17 cellular contexts compared by ENCODE assay signal in the genomic region with DNA sequence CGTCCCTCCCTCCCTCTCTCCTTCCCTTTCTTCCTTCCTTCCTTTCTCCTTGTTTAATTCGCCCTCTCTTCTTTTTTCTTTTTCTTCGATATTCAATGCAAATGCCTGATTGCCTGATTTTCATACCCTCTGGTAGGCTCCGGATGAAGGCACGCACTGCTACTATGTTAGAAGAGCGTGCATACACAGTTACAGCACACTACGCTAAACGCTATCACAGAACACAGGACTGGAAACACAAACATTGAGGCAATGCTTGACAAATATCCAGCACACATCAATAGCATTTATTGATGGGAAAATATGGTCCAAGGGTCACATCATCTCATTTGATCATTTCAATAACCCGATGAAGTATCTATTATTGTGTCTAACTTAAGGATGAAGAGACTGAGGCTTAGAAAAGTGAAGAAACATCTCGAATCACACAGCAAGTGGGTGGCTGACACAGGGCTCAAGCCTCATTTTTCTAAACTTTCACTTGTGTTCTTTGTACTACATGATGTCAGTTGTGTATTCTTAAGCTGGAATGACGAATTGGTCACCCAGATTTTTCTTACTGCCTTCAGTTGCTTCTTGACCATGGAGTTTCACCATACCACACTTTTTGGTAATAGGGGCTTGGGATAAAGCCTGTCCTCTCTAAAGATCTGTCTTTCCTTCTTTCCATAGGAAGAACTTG.
DNase-seq lines count a peak whose midpoint lies in the region; ATAC-seq, FAIRE-seq and TF ChIP-seq lines count a peak whose summit lies in the region.
"Had no signal": no experiment of that assay in that cellular context is flagged by ENCODE, and none has a peak within 500 bp of the region (broad histone marks: within the 10 kb centered on the region; RNA-seq: fewer than 3 reads in every experiment).

No MANE protein-coding gene starts in this region.

- no peak for TF ChIP-seq CTCF in A673 (conservative IDR thresholded peaks at IDR 0.05; ENCODE audit: low read depth, low read length)
- TF ChIP-seq CTCF in astrocyte (IDR thresholded peaks at IDR 0.05; ENCODE audit: insufficient read depth, low read depth, low read length) = no peak
- no peak for TF ChIP-seq CTCF in sigmoid colon (IDR thresholded peaks at IDR 0.05)

- H3K9me3 ChIP-seq in A673 (ENCODE audit: low read depth, low read length, poor library complexity, severe bottlenecking) (no peaks in the 10 kb centered on the region), astrocyte (ENCODE audit: insufficient read depth, low read depth, low read length) (no peaks in the 10 kb centered on the region), right cardiac atrium (ENCODE audit: control insufficient read depth, low read length) (no peaks in the 10 kb centered on the region), sigmoid colon (no peaks in the 10 kb centered on the region)

- H4K20me1 ChIP-seq in astrocyte (ENCODE audit: insufficient read depth, low read length) = no peaks in the 10 kb centered on the region

- H3K9me3 Mint-ChIP-seq in astrocyte (ENCODE audit: unreplicated experiment) = peaks cover 5% of the 10 kb centered on the region
- H3K9me3 Mint-ChIP-seq: effector memory CD8-positive, alpha-beta T cell; stimulated activated naive B cell treated with anti-CD40 and anti-IgM and Interleukin-4, amounts not matched to agents 10 μg/mL and 1 μg/mL and 100 μg/mL, for 72 hours; T-helper 1 cell treated with Interleukin-12 subunit alpha and Interleukin-12 subunit beta and Interleukin-4 antibody, amounts not matched to agents 30 μg/mL and 1 μg/mL, for 36 hours had no signal

- H3K4me3 Mint-ChIP-seq in astrocyte (ENCODE audit: unreplicated experiment) = no peak overlapping the region
- H3K4me3 Mint-ChIP-seq: activated CD8-positive, alpha-beta T cell treated with anti-CD3 and anti-CD28 coated beads, Interleukin-2, amount 10 ng/mL, durations not matched to agents 7 days and 5 days; effector memory CD8-positive, alpha-beta T cell; stimulated activated naive B cell treated with anti-CD40 and anti-IgM and Interleukin-4, amounts not matched to agents 10 μg/mL and 1 μg/mL and 100 μg/mL, for 72 hours; T-helper 1 cell treated with Interleukin-12 subunit alpha and Interleukin-12 subunit beta and Interleukin-4 antibody, amounts not matched to agents 30 μg/mL and 1 μg/mL, for 36 hours had no signal

- no peak for TF ChIP-seq EP300 in sigmoid colon (IDR thresholded peaks at IDR 0.05)

- H3K27ac ChIP-seq in A673 (ENCODE audit: low read depth, low read length, poor library complexity, severe bottlenecking) (peak overlapping the region; percentile 44), astrocyte (ENCODE audit: low read depth, low read length) (peak overlapping the region; percentile 90), right cardiac atrium (ENCODE audit: low read length) (peak overlapping the region; percentile 89), sigmoid colon (peak overlapping the region; percentile 51 to 79 (median 63))

- H3K4me1 ChIP-seq in A673 (ENCODE audit: insufficient read depth, low read length, poor library complexity, severe bottlenecking) (peaks cover 26% of the 10 kb centered on the region), astrocyte (ENCODE audit: insufficient read depth, low read length) (peaks cover 23% of the 10 kb centered on the region), right cardiac atrium (ENCODE audit: control insufficient read depth, insufficient read depth, low read length) (peaks cover 13% of the 10 kb centered on the region), sigmoid colon (peaks cover 0 to 17% (median 14%) of the 10 kb centered on the region in 4 donors)

- H3K4me3 ChIP-seq in A673 (ENCODE audit: low read depth, low read length, poor library complexity, severe bottlenecking) (no peak overlapping the region), astrocyte (ENCODE audit: insufficient read depth, low read depth, low read length) (no peak overlapping the region), right cardiac atrium (ENCODE audit: low read length) (no peak overlapping the region), sigmoid colon (no peak overlapping the region)

- no peak for FAIRE-seq in astrocyte (lab: Jason Lieb, UNC)
- FAIRE-seq: GM12891 had no signal

- DNase-seq in A673 (ENCODE audit: low spot score) = no peak
- DNase-seq in astrocyte (ENCODE audit: low read depth) = no peak
- DNase-seq in right cardiac atrium = no peak
- DNase-seq in sigmoid colon = no peak
- no peak for DNase-seq in COR-L47 (lab: John Stamatoyannopoulos, UW)
- no peak for DNase-seq in retina
- no peak for DNase-seq in A172 (ENCODE audit: low spot score)
- DNase-seq: activated CD8-positive, alpha-beta T cell treated with anti-CD3 and anti-CD28 coated beads, Interleukin-2, amount 10 ng/mL, durations not matched to agents 7 days and 5 days; DMS79 treated with DMSO at 0.1 percent for 48 hours; effector memory CD8-positive, alpha-beta T cell; NCI-H1930; stimulated activated CD4-positive, alpha-beta T cell treated with anti-CD3 and anti-CD28 coated beads, Interleukin-1b, Interleukin-23, amount 100 ng/mL, for 48 hours; stimulated activated naive B cell treated with anti-CD40 and anti-IgM and Interleukin-4, amounts not matched to agents 10 μg/mL and 1 μg/mL and 100 μg/mL, for 72 hours had no signal

- POLR2A ChIA-PET in A673 (lab: Charles Lee; ENCODE audit: low non-redundant PET) = no interaction called here

- H3K36me3 Mint-ChIP-seq in astrocyte (ENCODE audit: low read depth, unreplicated experiment) = no peaks in the 10 kb centered on the region
- H3K36me3 Mint-ChIP-seq: stimulated activated naive B cell treated with anti-CD40 and anti-IgM and Interleukin-4, amounts not matched to agents 10 μg/mL and 1 μg/mL and 100 μg/mL, for 72 hours had no signal

- WGBS in right cardiac atrium = 70% methylated on average over 11 of the region's 11 CpGs
- WGBS in sigmoid colon, 2 donors = 80 to 89% methylated on average over 11 of the region's 11 CpGs

- no TSS peak for BruUV-seq in A673 (replicated peaks; lab: Mats Ljungman, UMichigan)

- no peaks in the 10 kb centered on the region for H3K27me3 Mint-ChIP-seq in astrocyte (ENCODE audit: low read depth, unreplicated experiment)

- peaks cover 21% of the 10 kb centered on the region for H3K4me1 Mint-ChIP-seq in astrocyte (ENCODE audit: low read depth, unreplicated experiment)

- intact Hi-C loops in A673 (cut with micrococcal nuclease; ENCODE audit: unreplicated experiment) = no loop called here
- intact Hi-C loops in right cardiac atrium (cut with DNase I) = loop anchor here in 2 of 4 donors (10.0 kb wide), 2 partner anchors 84 to 94 kb away; no protein-coding TSS in a partner anchor
- intact Hi-C loops in sigmoid colon (cut with DNase I) = loop anchor here (10.0 kb wide), 1 partner anchor 96 kb away; no protein-coding TSS in a partner anchor

- no peaks in the 10 kb centered on the region for H3K79me2 ChIP-seq in astrocyte (ENCODE audit: insufficient read depth, low read length)

- TF ChIP-seq POLR2A in sigmoid colon (IDR thresholded peaks at IDR 0.05) = no peak

- ATAC-seq in right cardiac atrium (peak; percentile 50 to 69), HG02852 (IDR thresholded peaks at IDR 0.05; ENCODE audit: unreplicated experiment) (no peak)
- ATAC-seq: activated CD8-positive, alpha-beta T cell treated with anti-CD3 and anti-CD28 coated beads, Interleukin-2, amount 10 ng/mL, durations not matched to agents 7 days and 5 days; effector memory CD8-positive, alpha-beta T cell had no signal

- H3K9ac ChIP-seq in astrocyte (ENCODE audit: low read length) = peak overlapping the region; percentile 61

- H3K27ac Mint-ChIP-seq in astrocyte (ENCODE audit: unreplicated experiment) = peak overlapping the region; percentile 96
- H3K27ac Mint-ChIP-seq: activated CD8-positive, alpha-beta T cell treated with anti-CD3 and anti-CD28 coated beads, Interleukin-2, amount 10 ng/mL, durations not matched to agents 7 days and 5 days; activated naive CD8-positive, alpha-beta T cell; effector memory CD8-positive, alpha-beta T cell; T-helper 1 cell treated with Interleukin-12 subunit alpha and Interleukin-12 subunit beta and Interleukin-4 antibody, amounts not matched to agents 30 μg/mL and 1 μg/mL, for 36 hours had no signal

- H3K4me2 ChIP-seq in astrocyte (ENCODE audit: low read length) = peak overlapping the region; percentile 68

- no peaks in the 10 kb centered on the region for H3K27me3 ChIP-seq in A673 (replicated peaks; ENCODE audit: insufficient read depth, low read depth, low read length, poor library complexity)
- H3K27me3 ChIP-seq in astrocyte (ENCODE audit: insufficient read depth, low read length) = no peaks in the 10 kb centered on the region
- H3K27me3 ChIP-seq in right cardiac atrium (ENCODE audit: control insufficient read depth, insufficient read depth) = no peaks in the 10 kb centered on the region
- no peaks in the 10 kb centered on the region for H3K27me3 ChIP-seq in sigmoid colon

- H2AFZ ChIP-seq in astrocyte (ENCODE audit: low read depth, low read length) = peak overlapping the region; percentile 4

- H3K36me3 ChIP-seq in A673 (ENCODE audit: insufficient read depth, low read length, poor library complexity, severe bottlenecking) (no peaks in the 10 kb centered on the region), astrocyte (ENCODE audit: insufficient read depth, low read length) (no peaks in the 10 kb centered on the region), sigmoid colon (no peaks in the 10 kb centered on the region)

- CTCF ChIA-PET in A673 (lab: Charles Lee) = interaction anchor here (1.0 kb wide), 1 partner anchor 45 kb away, joined by 3 read pairs; no protein-coding TSS in a partner anchor
